1 cellular context compared by ENCODE assay signal in genomic region chr15:59688888-59689625, GRCh38.
TF ChIP-seq lines count a peak whose summit lies in the region.

A gene with protein sequence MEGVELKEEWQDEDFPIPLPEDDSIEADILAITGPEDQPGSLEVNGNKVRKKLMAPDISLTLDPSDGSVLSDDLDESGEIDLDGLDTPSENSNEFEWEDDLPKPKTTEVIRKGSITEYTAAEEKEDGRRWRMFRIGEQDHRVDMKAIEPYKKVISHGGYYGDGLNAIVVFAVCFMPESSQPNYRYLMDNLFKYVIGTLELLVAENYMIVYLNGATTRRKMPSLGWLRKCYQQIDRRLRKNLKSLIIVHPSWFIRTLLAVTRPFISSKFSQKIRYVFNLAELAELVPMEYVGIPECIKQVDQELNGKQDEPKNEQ (minus strand): TSS chr15:59689320. CDS start chr15:59682457, 6,863 bp downstream.

TF ChIP-seq in K562, 482 proteins besides CTCF, POLR2A, EP300 and RAD21 (continued from another document and continues in another):
- TF ChIP-seq USF2 (CRISPR knock-in tag; IDR thresholded peaks at IDR 0.05) (no peak), NEUROD1 (IDR thresholded peaks at IDR 0.05; ENCODE audit: borderline replicate concordance, low read depth, low read length, partially characterized antibody) (no peak), KLF13 (tag; IDR thresholded peaks at IDR 0.05; ENCODE audit: borderline replicate concordance, low read depth) (peak; percentile 57; the same call in 1 of the 2 replicates), THRA (IDR thresholded peaks at IDR 0.05) (no peak), POLR3A (IDR thresholded peaks at IDR 0.05; ENCODE audit: borderline replicate concordance, extremely low read depth, insufficient read depth, insufficient read length) (no peak), TAF1 (IDR thresholded peaks at IDR 0.05; ENCODE audit: control insufficient read depth, extremely low read depth, insufficient read depth, low read length, severe bottlenecking) (peak; percentile 57), ILF3 (IDR thresholded peaks at IDR 0.05; ENCODE audit: borderline replicate concordance) (0 out of 2 replicates have a peak, but pooled peaks have one; percentile 18), CHD7 (IDR thresholded peaks at IDR 0.05; ENCODE audit: low read depth, low read length) (no peak), ZNF766 (CRISPR knock-in tag; conservative IDR thresholded peaks at IDR 0.05) (peak; percentile 78; the same call in 1 of the 2 replicates), ARID1B (IDR thresholded peaks at IDR 0.05) (no peak), HNRNPH1 (optimal IDR thresholded peaks at IDR 0.05; ENCODE audit: low read depth, low read length) (no peak), ZFP36 (IDR thresholded peaks at IDR 0.05; ENCODE audit: low read depth, low read length, partially characterized antibody) (peak; percentile 67), SOX6 (IDR thresholded peaks at IDR 0.05) (no peak), MTA1 (IDR thresholded peaks at IDR 0.05; ENCODE audit: borderline replicate concordance) (no peak), DIDO1 (tag; IDR thresholded peaks at IDR 0.05; ENCODE audit: low read depth) (peak; percentile 78; the same call in 1 of the 2 replicates), ZSCAN29 (IDR thresholded peaks at IDR 0.05) (peak; percentile 43; the same call in 1 of the 2 replicates), HDAC3 (IDR thresholded peaks at IDR 0.05; ENCODE audit: borderline replicate concordance, partially characterized antibody) (no peak), KLF6 (CRISPR knock-in tag; IDR thresholded peaks at IDR 0.05; ENCODE audit: borderline replicate concordance) (no peak), SRSF1 (IDR thresholded peaks at IDR 0.05; ENCODE audit: low read depth, low read length) (no peak), ELK3 (CRISPR knock-in tag; IDR thresholded peaks at IDR 0.05) (no peak), HSF4 (CRISPR knock-in tag; IDR thresholded peaks at IDR 0.05; ENCODE audit: borderline replicate concordance) (no peak), BRF2 (IDR thresholded peaks at IDR 0.05; ENCODE audit: borderline replicate concordance, insufficient read depth, insufficient read length) (no peak), SAP30 (IDR thresholded peaks at IDR 0.05; ENCODE audit: borderline replicate concordance, insufficient read depth, low read depth, low read length, poor library complexity, severe bottlenecking) (peak; percentile 35), ESRRB (CRISPR knock-in tag; IDR thresholded peaks at IDR 0.05; ENCODE audit: borderline replicate concordance) (no peak), BCL6 (CRISPR knock-in tag; IDR thresholded peaks at IDR 0.05) (no peak)
- TF ChIP-seq, protein P1, sequence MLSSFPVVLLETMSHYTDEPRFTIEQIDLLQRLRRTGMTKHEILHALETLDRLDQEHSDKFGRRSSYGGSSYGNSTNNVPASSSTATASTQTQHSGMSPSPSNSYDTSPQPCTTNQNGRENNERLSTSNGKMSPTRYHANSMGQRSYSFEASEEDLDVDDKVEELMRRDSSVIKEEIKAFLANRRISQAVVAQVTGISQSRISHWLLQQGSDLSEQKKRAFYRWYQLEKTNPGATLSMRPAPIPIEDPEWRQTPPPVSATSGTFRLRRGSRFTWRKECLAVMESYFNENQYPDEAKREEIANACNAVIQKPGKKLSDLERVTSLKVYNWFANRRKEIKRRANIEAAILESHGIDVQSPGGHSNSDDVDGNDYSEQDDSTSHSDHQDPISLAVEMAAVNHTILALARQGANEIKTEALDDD (IDR thresholded peaks at IDR 0.05): no peak
